In genomic region chr4:32662803-32663202, GRCh38 we compare ENCODE assay signal across 19 cellular contexts.
DNase-seq lines count a peak whose midpoint lies in the region; ATAC-seq, FAIRE-seq and TF ChIP-seq lines count a peak whose summit lies in the region.
"Had no signal": no experiment of that assay in that cellular context is flagged by ENCODE, and none has a peak within 500 bp of the region (broad histone marks: within the 10 kb centered on the region; RNA-seq: fewer than 3 reads in every experiment).

No MANE protein-coding gene starts in this region.

- in situ Hi-C loops in K562 (cut with MboI), result no loop called here

- H2AFZ ChIP-seq in K562 (ENCODE audit: low read depth, low read length), result no peak overlapping the region

- POLR2A ChIA-PET in K562 (lab: Yijun Ruan, JAX), result no interaction called here

- peak; percentile 74 for DNase-seq in NCI-H82 (lab: John Stamatoyannopoulos, UW)
- no peak for DNase-seq in NCI-H82 treated with DMSO at 0.1 percent for 48 hours (lab: John Stamatoyannopoulos, UW; ENCODE audit: unreplicated experiment)
- DNase-seq in ELR (ENCODE audit: low read depth), result peak; percentile 1
- DNase-seq in K562 (ENCODE audit: extremely low read depth in 1 of 4, low spot score in 3 of 4), result no peak
- DNase-seq in effector CD8-positive, alpha-beta T cell (lab: John Stamatoyannopoulos, UW), result no peak
- DNase-seq: 8988T; C1 segment of cervical spinal cord; Calu3; CD4-positive, alpha-beta memory T cell; COR-L47; DMS79; EL; GF-D8; GOT3; H7; HCEC 1CT had no signal

- no peak for TF ChIP-seq RAD21 in K562 (CRISPR knock-in tag; conservative IDR thresholded peaks at IDR 0.05 in 1 of 2, IDR thresholded peaks at IDR 0.05 in 1 of 2)

- no peaks in the 10 kb centered on the region for H3K36me3 ChIP-seq in K562 (ENCODE audit: control insufficient read depth, insufficient read depth, low read length)

- WGBS in K562 (ENCODE audit: insufficient coverage, low coverage, missing lambda C conversion rate), result 0% methylated on average over 2 of the region's 2 CpGs

- no peaks in the 10 kb centered on the region for H4K20me1 ChIP-seq in K562 (replicated peaks; ENCODE audit: control insufficient read depth, insufficient read depth, low read length)

- intact Hi-C loops in K562 (cut with micrococcal nuclease), result no loop called here

- CTCF ChIA-PET in K562 (lab: Yijun Ruan, JAX; ENCODE audit: low intra/inter-chr PET ratio), result no interaction called here

- H3K4me3 ChIP-seq in K562, result no peak overlapping the region

- no TSS peak for BruUV-seq in K562 (replicated peaks; lab: Mats Ljungman, UMichigan)

- no peak for TF ChIP-seq POLR2A in K562 (conservative IDR thresholded peaks at IDR 0.05)

- no peaks in the 10 kb centered on the region for H3K79me2 ChIP-seq in K562 (ENCODE audit: control insufficient read depth, insufficient read depth, low read length)

- no peak overlapping the region for H3K4me2 ChIP-seq in K562 (ENCODE audit: insufficient read depth, low read length)

- TF ChIP-seq EP300 in K562 (IDR thresholded peaks at IDR 0.05; ENCODE audit: low read length), result no peak

- no peaks in the 10 kb centered on the region for H3K27me3 ChIP-seq in K562 (ENCODE audit: control insufficient read depth in 2 of 2, insufficient read depth in 2 of 2, low read length in 2 of 2)

- ATAC-seq in K562 (no peak), GM18873 (IDR thresholded peaks at IDR 0.05; ENCODE audit: low FRiP score, unreplicated experiment) (no peak)

- no peaks in the 10 kb centered on the region for H3K9me3 ChIP-seq in K562 (replicated peaks; ENCODE audit: control insufficient read depth, insufficient read depth, low read depth, low read length)

- H3K27ac ChIP-seq in K562 (ENCODE audit: extremely low read depth, low read depth, low read length), result no peak overlapping the region

- TF ChIP-seq CTCF in K562 (IDR thresholded peaks at IDR 0.05 in 2 of 3, conservative IDR thresholded peaks at IDR 0.05 in 1 of 3; ENCODE audit: insufficient read depth in 2 of 3, low read depth in 1 of 3, low read length in 3 of 3), result no peak

- H3K9me1 ChIP-seq in K562 (ENCODE audit: control insufficient read depth, insufficient read depth, low read length), result no peaks in the 10 kb centered on the region

- no peaks in the 10 kb centered on the region for H3K4me1 ChIP-seq in K562 (replicated peaks in 1 of 2; ENCODE audit: control insufficient read depth in 2 of 2, insufficient read depth in 2 of 2, low read length in 2 of 2)

- no peak overlapping the region for H3K9ac ChIP-seq in K562 (ENCODE audit: insufficient read depth in 1 of 2, low read depth in 2 of 2, low read length in 2 of 2)

- no peak for FAIRE-seq in K562 (lab: Jason Lieb, UNC)
- FAIRE-seq: GM12891, GM18507 had no signal

TF ChIP-seq in K562, 482 proteins besides CTCF, POLR2A, EP300 and RAD21 (continues in another document):
- TF ChIP-seq ZNF518B (CRISPR knock-in tag; IDR thresholded peaks at IDR 0.05) (no peak), NBN (IDR thresholded peaks at IDR 0.05; ENCODE audit: low read depth) (no peak), CHD4 (IDR thresholded peaks at IDR 0.05; ENCODE audit: insufficient read depth, insufficient replicate concordance, low read depth, low read length, poor library complexity, severe bottlenecking) (no peak), ZNF316 (IDR thresholded peaks at IDR 0.05) (peak; percentile 59), CBX1 (IDR thresholded peaks at IDR 0.05; ENCODE audit: low read depth) (no peak), ZBTB34 (CRISPR knock-in tag; IDR thresholded peaks at IDR 0.05) (no peak), HINFP (tag; conservative IDR thresholded peaks at IDR 0.05; ENCODE audit: low read depth) (no peak), GTF3C2 (IDR thresholded peaks at IDR 0.05; ENCODE audit: borderline replicate concordance, extremely low read depth, insufficient read length) (no peak), ATF6 (CRISPR knock-in tag; IDR thresholded peaks at IDR 0.05) (no peak), ZNF23 (CRISPR knock-in tag; IDR thresholded peaks at IDR 0.05) (no peak), DACH1 (IDR thresholded peaks at IDR 0.05; ENCODE audit: partially characterized antibody) (no peak), ZNF134 (CRISPR knock-in tag; conservative IDR thresholded peaks at IDR 0.05) (no peak), KDM5B (IDR thresholded peaks at IDR 0.05; ENCODE audit: insufficient replicate concordance, low read depth, low read length) (no peak), KDM2B (CRISPR knock-in tag; IDR thresholded peaks at IDR 0.05) (no peak)

Comparison
In these comparisons a context has a peak if more than half of its experiments do, and no peak if none do; other contexts are left out.
1. DNase-seq: peak in NCI-H82 (single experiment) and ELR (single experiment); none in NCI-H82 treated with DMSO at 0.1 percent for 48 hours (single experiment), K562 (0 of 4) and effector CD8-positive, alpha-beta T cell (single experiment).